12 cellular contexts compared by ENCODE assay signal in genomic region chr1:8939362-8939995, GRCh38. TPM values are rescaled to one million over a fixed set of nuclear protein-coding genes. Genes with fewer than 3 reads are reported as not detected.
DNase-seq lines count a peak whose midpoint lies in the region; TF ChIP-seq lines count a peak whose summit lies in the region.
"Had no signal": no experiment of that assay in that cellular context is flagged by ENCODE, and none has a peak within 500 bp of the region (broad histone marks: within the 10 kb centered on the region; RNA-seq: fewer than 3 reads in every experiment).

No MANE protein-coding gene starts in this region.

- H3K4me3 Mint-ChIP-seq in activated CD4-positive, alpha-beta memory T cell treated with anti-CD3 and anti-CD28 coated beads, Interleukin-2, amount 10 ng/mL, durations not matched to agents 7 days and 5 days, result no peak overlapping the region
- H3K4me3 Mint-ChIP-seq: mesothelial cell of epicardium had no signal

- H3K36me3 Mint-ChIP-seq in activated CD4-positive, alpha-beta memory T cell treated with anti-CD3 and anti-CD28 coated beads, Interleukin-2, amount 10 ng/mL, durations not matched to agents 7 days and 5 days (ENCODE audit: low read depth), result peaks cover 7% of the 10 kb centered on the region
- H3K36me3 Mint-ChIP-seq: mesothelial cell of epicardium had no signal

- no peaks in the 10 kb centered on the region for H3K36me3 ChIP-seq in HEK293 (ENCODE audit: control insufficient read depth in 2 of 2, insufficient read depth in 1 of 2, low read length in 2 of 2)
- H3K36me3 ChIP-seq in transverse colon, result no peaks in the 10 kb centered on the region
- H3K36me3 ChIP-seq: WERI-Rb-1 had no signal

- no peak overlapping the region for H3K27ac ChIP-seq in HEK293 (ENCODE audit: extremely low read depth, low read depth, low read length)
- no peak overlapping the region for H3K27ac ChIP-seq in transverse colon
- H3K27ac ChIP-seq: WERI-Rb-1 had no signal

- H3K9me3 ChIP-seq in HEK293 (ENCODE audit: control insufficient read depth, insufficient read depth, low read depth, low read length) (no peaks in the 10 kb centered on the region), transverse colon (no peaks in the 10 kb centered on the region)

- POLR2A ChIA-PET in HEK293 (lab: Yijun Ruan, JAX), result interaction anchor here (0.7 kb wide), 1 partner anchor 29 kb away, joined by 3 read pairs; no protein-coding TSS in a partner anchor
- POLR2A ChIA-PET in activated CD4-positive, alpha-beta memory T cell treated with anti-CD3 and anti-CD28 coated beads, Interleukin-2, amount 10 ng/mL, durations not matched to agents 7 days and 5 days (lab: Charles Lee), result interaction anchor here (0.9 to 7.1 kb wide), 8 partner anchors 8 to 70 kb away, joined by 3 to 35 read pairs (median 4); partner anchors contain the start of gene ENO1

- H3K9me3 Mint-ChIP-seq in activated CD4-positive, alpha-beta memory T cell treated with anti-CD3 and anti-CD28 coated beads, Interleukin-2, amount 10 ng/mL, durations not matched to agents 7 days and 5 days, result no peaks in the 10 kb centered on the region

- WGBS in transverse colon (ENCODE audit: low coverage in 1 of 2), 2 donors, result 61 to 72% methylated on average over 6 of the region's 6 CpGs

- TF ChIP-seq POLR2A in transverse colon (IDR thresholded peaks at IDR 0.05), result no peak

- DNase-seq in AG10803 (ENCODE audit: low read depth), result peak; percentile 22
- DNase-seq in activated CD4-positive, alpha-beta memory T cell treated with anti-CD3 and anti-CD28 coated beads, Interleukin-2, amount 10 ng/mL, durations not matched to agents 7 days and 5 days, result no peak
- DNase-seq in fibroblast of mammary gland (ENCODE audit: low read depth), result peak; percentile 56
- no peak for DNase-seq in nucleus accumbens (lab: John Stamatoyannopoulos, UW)
- DNase-seq in cortex of kidney (lab: John Stamatoyannopoulos, UW), result no peak
- DNase-seq in NCI-H1092 treated with DMSO at 0.1 percent for 48 hours (lab: John Stamatoyannopoulos, UW), result no peak
- DNase-seq in transverse colon, result no peak
- DNase-seq: activated effector memory CD4-positive, alpha-beta T cell treated with anti-CD3 and anti-CD28 coated beads, Interleukin-2, amount 50 U/mL, for 16 hours; dermis blood vessel endothelial cell; WERI-Rb-1 had no signal

- H3K4me1 ChIP-seq in HEK293 (ENCODE audit: control insufficient read depth, insufficient read depth, low read length) (no peaks in the 10 kb centered on the region), transverse colon (peaks cover 0 to 3% (median 0%) of the 10 kb centered on the region in 4 donors)

- H3K27me3 Mint-ChIP-seq in activated CD4-positive, alpha-beta memory T cell treated with anti-CD3 and anti-CD28 coated beads, Interleukin-2, amount 10 ng/mL, durations not matched to agents 7 days and 5 days, result no peaks in the 10 kb centered on the region

- TF ChIP-seq EP300 in transverse colon (IDR thresholded peaks at IDR 0.05; ENCODE audit: low read depth), result no peak

- CTCF ChIA-PET in HEK293 (lab: Yijun Ruan, JAX), result interaction anchor here (0.7 to 1.7 kb wide), 3 partner anchors 22 to 809 kb away, joined by 3 to 7 read pairs (median 4); no protein-coding TSS in a partner anchor
- CTCF ChIA-PET in activated CD4-positive, alpha-beta memory T cell treated with anti-CD3 and anti-CD28 coated beads, Interleukin-2, amount 10 ng/mL, durations not matched to agents 7 days and 5 days (lab: Charles Lee), result interaction anchor here (0.7 to 5.7 kb wide), 9 partner anchors 12 to 171 kb away, joined by 3 to 26 read pairs (median 3); partner anchors contain the start of gene ENO1

- TF ChIP-seq CTCF in AG10803 (conservative IDR thresholded peaks at IDR 0.05; ENCODE audit: low read length), result no peak
- TF ChIP-seq CTCF in HEK293 (tag by site-specific recombination; IDR thresholded peaks at IDR 0.05), result no peak
- TF ChIP-seq CTCF in fibroblast of mammary gland (conservative IDR thresholded peaks at IDR 0.05; ENCODE audit: control insufficient read depth, insufficient read depth, low read depth, low read length), result no peak
- no peak for TF ChIP-seq CTCF in transverse colon (IDR thresholded peaks at IDR 0.05)

- in situ Hi-C loops in transverse colon (cut with MboI; ENCODE audit: low pct_ligation_motif_present in 1 of 4, low pct_unique_long_range_greater_than_20kb in 1 of 4, low sequenced_read_pairs in 3 of 4), result no loop called here

- H3K4me3 ChIP-seq in AG10803 (ENCODE audit: low read length), result no peak overlapping the region
- H3K4me3 ChIP-seq in HEK293 (ENCODE audit: low read depth, low read length), result no peak overlapping the region
- H3K4me3 ChIP-seq in fibroblast of mammary gland (ENCODE audit: control insufficient read depth, low read depth, low read length), result no peak overlapping the region
- no peak overlapping the region for H3K4me3 ChIP-seq in transverse colon

- H3K4me1 Mint-ChIP-seq in activated CD4-positive, alpha-beta memory T cell treated with anti-CD3 and anti-CD28 coated beads, Interleukin-2, amount 10 ng/mL, durations not matched to agents 7 days and 5 days, result peaks cover 64% of the 10 kb centered on the region

- peak overlapping the region; percentile 44 for H3K27ac Mint-ChIP-seq in activated CD4-positive, alpha-beta memory T cell treated with anti-CD3 and anti-CD28 coated beads, Interleukin-2, amount 10 ng/mL, durations not matched to agents 7 days and 5 days

- no peaks in the 10 kb centered on the region for H3K27me3 ChIP-seq in transverse colon

- intact Hi-C loops in transverse colon (cut with DNase I; ENCODE audit: low total_unique reads), result no loop called here

TF ChIP-seq in HEK293, 187 proteins besides CTCF, POLR2A, EP300 and RAD21:
- TF ChIP-seq ZNF785 (tag by site-specific recombination; IDR thresholded peaks at IDR 0.05) (no peak), SETDB1 (IDR thresholded peaks at IDR 0.05; ENCODE audit: insufficient read length, low read length) (peak; percentile 76)

RNA-seq across cellular contexts. Expression of gene CA6, which starts 6.2 kb away (rescaled TPM):
- total RNA-seq in activated CD4-positive, alpha-beta memory T cell treated with anti-CD3 and anti-CD28 coated beads, Interleukin-2, amount 10 ng/mL, durations not matched to agents 7 days and 5 days, result under 1 TPM in 1 of 2 experiments, not detected in 1; 0.18 TPM
- total RNA-seq in transverse colon, result not detected
- total RNA-seq: dermis blood vessel endothelial cell, mesothelial cell of epicardium had no signal

Comparison
In these comparisons a context has a peak if more than half of its experiments do, and no peak if none do; other contexts are left out.
1. DNase-seq: peak in AG10803 (single experiment) and fibroblast of mammary gland (single experiment); none in activated CD4-positive, alpha-beta memory T cell treated with anti-CD3 and anti-CD28 coated beads, Interleukin-2, amount 10 ng/mL, durations not matched to agents 7 days and 5 days (single experiment), nucleus accumbens (0 of 56), cortex of kidney (single experiment), NCI-H1092 treated with DMSO at 0.1 percent for 48 hours (single experiment) and transverse colon (single experiment).